Comparison of ENCODE assay signal across 9 cellular contexts in genomic region chr2:206981739-206982336, GRCh38. TPM values are rescaled to one million over a fixed set of nuclear protein-coding genes. Genes with fewer than 3 reads are reported as not detected.
DNase-seq lines count a peak whose midpoint lies in the region; ATAC-seq, FAIRE-seq and TF ChIP-seq lines count a peak whose summit lies in the region.
"Had no signal": no experiment of that assay in that cellular context is flagged by ENCODE, and none has a peak within 500 bp of the region (broad histone marks: within the 10 kb centered on the region; RNA-seq: fewer than 3 reads in every experiment).

No MANE protein-coding gene starts in this region.

- CTCF ChIA-PET in T-cell (lab: Charles Lee), result interaction anchor here in 1 of 2 donors (0.9 kb wide), 1 partner anchor 495 kb away, joined by 3 read pairs; no protein-coding TSS in a partner anchor

- H3K4me3 Mint-ChIP-seq in T-cell (no peak overlapping the region), astrocyte (ENCODE audit: unreplicated experiment) (no peak overlapping the region)

- H3K27ac Mint-ChIP-seq in T-cell (no peak overlapping the region), astrocyte (ENCODE audit: unreplicated experiment) (no peak overlapping the region)

- H3K79me2 ChIP-seq in astrocyte (ENCODE audit: insufficient read depth, low read length), result no peaks in the 10 kb centered on the region

- peak; percentile 87 for TF ChIP-seq CTCF in astrocyte (IDR thresholded peaks at IDR 0.05; ENCODE audit: insufficient read depth, low read depth, low read length)
- peak; percentile 56 to 87 for TF ChIP-seq CTCF in right atrium auricular region (IDR thresholded peaks at IDR 0.05)

- H2AFZ ChIP-seq in astrocyte (ENCODE audit: low read depth, low read length), result peak overlapping the region; percentile 60

- H3K4me2 ChIP-seq in astrocyte (ENCODE audit: low read length), result peak overlapping the region; percentile 80

- peak; percentile 87 for DNase-seq in ELF-1 (ENCODE audit: low read depth, low spot score)
- peak; percentile 45 for DNase-seq in NCI-H1092 treated with DMSO at 0.1 percent for 48 hours (lab: John Stamatoyannopoulos, UW)
- peak; percentile 6 to 58 (median 36) for DNase-seq in T-cell
- DNase-seq in astrocyte (ENCODE audit: low read depth), result peak; percentile 54
- peak; percentile 85 for DNase-seq in right atrium auricular region (ENCODE audit: low spot score)
- DNase-seq in renal cortical epithelial cell (ENCODE audit: low read depth), result peak; percentile 52

- H3K36me3 Mint-ChIP-seq in T-cell (no peaks in the 10 kb centered on the region), astrocyte (ENCODE audit: low read depth, unreplicated experiment) (no peaks in the 10 kb centered on the region)

- H3K4me1 ChIP-seq in astrocyte (ENCODE audit: insufficient read depth, low read length) (peaks cover 11% of the 10 kb centered on the region), right atrium auricular region (peaks cover 0 to 15% of the 10 kb centered on the region in 2 donors)

- H3K4me1 Mint-ChIP-seq in T-cell (peaks cover 6 to 8% (median 7%) of the 10 kb centered on the region in 3 donors), astrocyte (ENCODE audit: low read depth, unreplicated experiment) (peaks cover 19% of the 10 kb centered on the region)

- H4K20me1 ChIP-seq in astrocyte (ENCODE audit: insufficient read depth, low read length), result no peaks in the 10 kb centered on the region

- no peak for FAIRE-seq in astrocyte (lab: Jason Lieb, UNC)

- peak overlapping the region; percentile 44 for H3K9ac ChIP-seq in astrocyte (ENCODE audit: low read length)

- H3K36me3 ChIP-seq in astrocyte (ENCODE audit: insufficient read depth, low read length), result no peaks in the 10 kb centered on the region
- no peaks in the 10 kb centered on the region for H3K36me3 ChIP-seq in right atrium auricular region

- H3K27ac ChIP-seq in astrocyte (ENCODE audit: low read depth, low read length) (no peak overlapping the region), right atrium auricular region (no peak overlapping the region)

- no peaks in the 10 kb centered on the region for H3K9me3 Mint-ChIP-seq in T-cell
- peaks cover 2% of the 10 kb centered on the region for H3K9me3 Mint-ChIP-seq in astrocyte (ENCODE audit: unreplicated experiment)

- H3K9me3 ChIP-seq in astrocyte (ENCODE audit: insufficient read depth, low read depth, low read length) (no peaks in the 10 kb centered on the region), right atrium auricular region (no peaks in the 10 kb centered on the region)

- POLR2A ChIA-PET in T-cell (lab: Charles Lee), result no interaction called here

- H3K27me3 ChIP-seq in astrocyte (ENCODE audit: insufficient read depth, low read length), result no peaks in the 10 kb centered on the region
- no peaks in the 10 kb centered on the region for H3K27me3 ChIP-seq in right atrium auricular region

- ATAC-seq in T-cell (replicated peaks in 1 of 4), result peak; percentile 57 to 76 (median 62)
- no peak for ATAC-seq in GM21447 (IDR thresholded peaks at IDR 0.05; ENCODE audit: unreplicated experiment)
- no peak for ATAC-seq in HG03354 (IDR thresholded peaks at IDR 0.05; ENCODE audit: poor library complexity, severe bottlenecking, unreplicated experiment)

- peaks cover 3 to 8% of the 10 kb centered on the region in 2 donors for H3K27me3 Mint-ChIP-seq in T-cell
- H3K27me3 Mint-ChIP-seq in astrocyte (ENCODE audit: low read depth, unreplicated experiment), result no peaks in the 10 kb centered on the region

- H3K4me3 ChIP-seq in astrocyte (ENCODE audit: insufficient read depth, low read depth, low read length) (no peak overlapping the region), right atrium auricular region (no peak overlapping the region)

RNA-seq across cellular contexts. Expression of gene CPO, which starts 42.5 kb away (rescaled TPM):
- total RNA-seq in T-cell, result under 1 TPM in 1 of 5 donors, not detected in 4; 0.30 TPM
- total RNA-seq in astrocyte, result not detected in 2 replicates
- total RNA-seq in right atrium auricular region, result not detected
- total RNA-seq in renal cortical epithelial cell, result 1.1 TPM in 1 of 2 replicates, not detected in the other
- total RNA-seq: T-helper 2 cell treated with Interferon-gamma antibody and Interleukin-4, amounts not matched to agents 100 ng/mL and 5 ng/mL, for 36 hours had no signal

Comparison
In these comparisons a context has a peak if more than half of its experiments do, and no peak if none do; other contexts are left out.
1. DNase-seq: peak in every context shown above with its lines; median percentile 87 in ELF-1; 85 in right atrium auricular region; 54 in astrocyte; 52 in renal cortical epithelial cell; 45 in NCI-H1092 treated with DMSO at 0.1 percent for 48 hours; 36 in T-cell.
2. ATAC-seq: peak in T-cell (4 of 4); none in GM21447 (single experiment) and HG03354 (single experiment).